In the genomic region with DNA sequence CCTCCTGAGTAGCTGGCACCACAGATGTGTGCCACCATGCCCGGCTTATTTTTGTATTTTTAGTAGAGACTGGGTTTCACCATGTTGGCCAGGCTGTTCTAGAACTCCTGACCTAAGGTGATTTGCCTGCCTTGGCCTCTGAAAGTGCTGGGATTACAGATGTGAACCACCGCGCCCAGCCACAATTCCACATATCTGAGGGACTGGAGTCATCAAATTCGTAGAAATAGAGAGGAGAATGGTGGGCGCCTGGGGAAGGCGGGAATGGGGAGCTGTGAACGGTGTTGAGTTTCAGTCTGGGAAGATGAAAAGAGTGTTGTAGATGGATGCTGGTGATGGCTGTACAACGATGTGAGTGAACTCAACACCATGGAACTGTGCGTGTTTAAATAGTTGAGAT, we compare ENCODE assay signal across 25 cellular contexts. TPM values are rescaled to one million over a fixed set of nuclear protein-coding genes. Genes with fewer than 3 reads are reported as not detected.
"Had no signal": no experiment of that assay in that cellular context is flagged by ENCODE, and none has a peak within 500 bp of the region (broad histone marks: within the 10 kb centered on the region; RNA-seq: fewer than 3 reads in every experiment).

No MANE protein-coding gene starts in this region.

- ATAC-seq: HepG2 had no signal

- DNase-seq: IMR-90, Karpas-422, KG1, MG63, NCI-H1092, NCI-H1105 treated with DMSO at 0.1 percent for 48 hours, NCI-H1417 treated with DMSO at 0.1 percent for 48 hours, NCI-H146, NCI-H1694 treated with DMSO at 0.1 percent for 48 hours, NCI-H1930, NCI-H2081, NCI-H2107, NCI-H2227 treated with DMSO at 0.1 percent for 48 hours, NCI-H524, NCI-H69, NCI-H774, Right ventricle myocardium superior, RPMI8226, SIG-M5, SK-N-SH had no signal

- FAIRE-seq: HepG2, RCC 7860 had no signal

RNA-seq across cellular contexts. Expression of a gene that starts 1.9 kb away (rescaled TPM):
- total RNA-seq: HepG2, HT1080, IMR-90, NCI-H460, SK-MEL-5 had no signal
